1 cellular context compared by ENCODE assay signal in the genomic region with DNA sequence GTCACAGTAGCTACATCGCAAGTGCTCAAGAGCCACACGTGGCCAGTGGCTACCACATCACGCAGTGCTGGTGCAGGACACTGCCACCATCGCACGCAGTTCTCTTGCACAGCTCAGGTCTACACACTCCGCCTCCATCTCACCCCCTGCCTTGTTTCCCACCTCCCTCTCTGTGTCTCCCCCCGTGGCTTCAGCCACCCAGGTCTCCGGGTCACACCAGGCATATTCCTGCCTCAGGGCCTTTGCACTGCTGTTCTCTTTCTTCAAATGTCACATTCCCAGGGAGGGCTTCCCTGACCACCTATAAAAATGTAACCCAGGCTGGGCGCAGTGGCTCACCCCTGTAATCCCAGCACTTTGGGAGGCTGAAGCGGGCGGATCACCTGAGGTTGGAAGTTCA.
TF ChIP-seq lines count a peak whose summit lies in the region.

No MANE protein-coding gene starts in this region.

TF ChIP-seq in K562, 482 proteins besides CTCF, POLR2A, EP300 and RAD21:
- TF ChIP-seq BCOR (IDR thresholded peaks at IDR 0.05) (peak; percentile 74), ZNF561 (CRISPR knock-in tag; conservative IDR thresholded peaks at IDR 0.05) (no peak), ADNP (tag; IDR thresholded peaks at IDR 0.05) (peak; percentile 28; the same call in 1 of the 2 replicates), RBM25 (IDR thresholded peaks at IDR 0.05; ENCODE audit: low read depth, low read length, severe bottlenecking) (peak; percentile 46), SMARCA5 (IDR thresholded peaks at IDR 0.05) (peak; percentile 77; the same call in 1 of the 2 replicates), HMGN3 (IDR thresholded peaks at IDR 0.05; ENCODE audit: borderline replicate concordance, extremely low read depth, insufficient read length, low read depth, low read length) (no peak), KDM1A (IDR thresholded peaks at IDR 0.05) (peak; percentile 47 to 72; a peak in 3 of 4 replicates)
TF ChIP-seq in K562: peak in this region for 5.
